In the genomic region with DNA sequence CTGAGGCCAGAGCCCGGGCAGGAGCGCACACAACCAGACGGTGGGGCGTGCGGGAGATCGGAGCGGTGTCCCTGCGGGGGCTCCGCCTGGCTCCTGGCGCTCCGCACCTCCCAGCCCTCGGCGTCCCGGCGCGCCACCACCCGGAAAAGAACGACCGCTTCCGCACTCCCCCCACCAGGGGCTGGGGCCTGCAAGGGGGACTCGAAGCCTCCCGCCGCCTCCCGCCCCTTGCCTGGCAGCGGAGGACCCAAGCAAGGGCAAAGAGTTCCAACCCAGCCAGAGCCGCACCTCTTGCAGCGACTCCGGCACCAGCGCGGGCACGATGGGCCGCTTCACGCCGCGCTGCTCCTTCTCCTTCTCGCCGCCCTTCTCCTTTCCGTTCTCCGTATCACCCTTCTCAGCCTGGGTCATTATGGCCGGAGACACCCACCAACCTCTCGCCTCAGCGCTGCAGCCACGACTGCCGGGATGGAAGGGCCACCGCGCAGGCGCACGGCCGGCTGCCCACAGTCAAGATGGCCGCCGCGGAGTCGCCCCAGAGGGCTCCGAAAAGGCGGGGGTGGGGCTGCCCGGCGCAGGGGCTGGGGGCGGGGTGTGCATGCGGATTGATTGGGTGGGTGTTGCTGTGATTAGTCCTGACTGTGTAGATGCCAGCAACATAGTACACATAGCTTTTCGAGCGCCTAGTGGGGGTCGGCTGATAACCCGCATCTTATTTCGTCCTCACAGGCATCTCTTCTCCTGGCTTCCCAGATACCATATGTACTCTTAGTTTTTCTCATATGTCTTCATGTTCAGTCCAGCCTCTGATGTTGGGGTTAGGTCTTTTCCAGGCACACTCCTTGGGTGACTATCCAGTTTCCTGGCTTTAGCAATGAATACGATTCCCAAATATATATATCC, we compare ENCODE assay signal across 8 cellular contexts. TPM values are rescaled to one million over a fixed set of nuclear protein-coding genes. Genes with fewer than 3 reads are reported as not detected.
DNase-seq lines count a peak whose midpoint lies in the region; ATAC-seq, FAIRE-seq and TF ChIP-seq lines count a peak whose summit lies in the region.

Gene ACTR8 (minus strand): TSS at position 462 of the 903 bp plus-strand sequence. CDS start 51 bp downstream, at position 411.

- CTCF ChIA-PET in A549 (lab: Yijun Ruan, JAX), result interaction anchor here (1.7 kb wide), 1 partner anchor 9 kb away, joined by 6 read pairs; no protein-coding TSS in a partner anchor

- TF ChIP-seq RAD21 in A549 (conservative IDR thresholded peaks at IDR 0.05 in 1 of 2, IDR thresholded peaks at IDR 0.05 in 1 of 2), result no peak

- TF ChIP-seq EP300 in A549 (IDR thresholded peaks at IDR 0.05), result no peak

- peak; percentile 93 to 98 for ATAC-seq in A549
- ATAC-seq in HG03064 (IDR thresholded peaks at IDR 0.05; ENCODE audit: low read depth, unreplicated experiment), result peak; percentile 74

- no peaks in the 10 kb centered on the region for H3K9me3 ChIP-seq in A549

- POLR2A ChIA-PET in A549 (lab: Yijun Ruan, JAX), result interaction anchor here (0.6 kb wide), 1 partner anchor 10 kb away, joined by 3 read pairs; no protein-coding TSS in a partner anchor

- peak; percentile 52 to 76 for DNase-seq in A549 (ENCODE audit: low read depth in 1 of 2, low spot score in 1 of 2)
- DNase-seq in NCI-H226, result peak; percentile 66
- peak; percentile 63 to 72 (median 68) for DNase-seq in activated CD4-positive, CD25-positive, alpha-beta regulatory T cell (lab: John Stamatoyannopoulos, UW)
- peak; percentile 83 for DNase-seq in central memory CD4-positive, alpha-beta T cell
- peak; percentile 73 to 76 for DNase-seq in stimulated activated CD4-positive, alpha-beta T cell treated with anti-CD3 and anti-CD28 coated beads, Interleukin-12 subunit alpha, Interleukin-12 subunit beta, amount 100 ng/mL, for 24 hours (ENCODE audit: low read depth in 2 of 2)

- H3K4me1 ChIP-seq in A549, result peaks cover 10% of the 10 kb centered on the region

- TF ChIP-seq POLR2A in A549 (IDR thresholded peaks at IDR 0.05; ENCODE audit: low read length) (peak; percentile 92), GM18526 (IDR thresholded peaks at IDR 0.05; ENCODE audit: extremely low read depth, insufficient read length) (peak; percentile 95)

- H3K4me3 ChIP-seq in A549, result peak within 1 kb of the TSS; percentile 72

- FAIRE-seq in A549 (lab: Jason Lieb, UNC) (no peak), islet of Langerhans (lab: Jason Lieb, UNC) (peak; percentile 58)

- 10% methylated on average over 13 of the region's 65 CpGs for WGBS in A549 (ENCODE audit: missing lambda C conversion rate)

- peak within 1 kb of the TSS; percentile 91 for H3K27ac ChIP-seq in A549

- TF ChIP-seq CTCF in A549 (IDR thresholded peaks at IDR 0.05), result no peak

- H3K4me2 ChIP-seq in A549, result peak within 1 kb of the TSS; percentile 79

TF ChIP-seq in A549, 52 proteins besides CTCF, POLR2A, EP300 and RAD21:
- no peak for TF ChIP-seq CBX2 (IDR thresholded peaks at IDR 0.05; ENCODE audit: borderline replicate concordance, low read depth)
- TF ChIP-seq PHF8 (IDR thresholded peaks at IDR 0.05; ENCODE audit: borderline replicate concordance, low read depth), result peak; percentile 46; the same call in 1 of the 2 replicates
- no peak for TF ChIP-seq MAZ (IDR thresholded peaks at IDR 0.05; ENCODE audit: borderline replicate concordance, low read depth, low read length)
- TF ChIP-seq, protein P1, sequence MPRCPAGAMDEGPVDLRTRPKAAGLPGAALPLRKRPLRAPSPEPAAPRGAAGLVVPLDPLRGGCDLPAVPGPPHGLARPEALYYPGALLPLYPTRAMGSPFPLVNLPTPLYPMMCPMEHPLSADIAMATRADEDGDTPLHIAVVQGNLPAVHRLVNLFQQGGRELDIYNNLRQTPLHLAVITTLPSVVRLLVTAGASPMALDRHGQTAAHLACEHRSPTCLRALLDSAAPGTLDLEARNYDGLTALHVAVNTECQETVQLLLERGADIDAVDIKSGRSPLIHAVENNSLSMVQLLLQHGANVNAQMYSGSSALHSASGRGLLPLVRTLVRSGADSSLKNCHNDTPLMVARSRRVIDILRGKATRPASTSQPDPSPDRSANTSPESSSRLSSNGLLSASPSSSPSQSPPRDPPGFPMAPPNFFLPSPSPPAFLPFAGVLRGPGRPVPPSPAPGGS (IDR thresholded peaks at IDR 0.05), result 0 out of 3 replicates have a peak, but pooled peaks have one; percentile 60
- no peak for TF ChIP-seq ATOH8 (CRISPR knock-in tag; IDR thresholded peaks at IDR 0.05; ENCODE audit: low read depth)
- TF ChIP-seq FOSB (CRISPR knock-in tag; IDR thresholded peaks at IDR 0.05), result no peak
- TF ChIP-seq, protein P2, sequence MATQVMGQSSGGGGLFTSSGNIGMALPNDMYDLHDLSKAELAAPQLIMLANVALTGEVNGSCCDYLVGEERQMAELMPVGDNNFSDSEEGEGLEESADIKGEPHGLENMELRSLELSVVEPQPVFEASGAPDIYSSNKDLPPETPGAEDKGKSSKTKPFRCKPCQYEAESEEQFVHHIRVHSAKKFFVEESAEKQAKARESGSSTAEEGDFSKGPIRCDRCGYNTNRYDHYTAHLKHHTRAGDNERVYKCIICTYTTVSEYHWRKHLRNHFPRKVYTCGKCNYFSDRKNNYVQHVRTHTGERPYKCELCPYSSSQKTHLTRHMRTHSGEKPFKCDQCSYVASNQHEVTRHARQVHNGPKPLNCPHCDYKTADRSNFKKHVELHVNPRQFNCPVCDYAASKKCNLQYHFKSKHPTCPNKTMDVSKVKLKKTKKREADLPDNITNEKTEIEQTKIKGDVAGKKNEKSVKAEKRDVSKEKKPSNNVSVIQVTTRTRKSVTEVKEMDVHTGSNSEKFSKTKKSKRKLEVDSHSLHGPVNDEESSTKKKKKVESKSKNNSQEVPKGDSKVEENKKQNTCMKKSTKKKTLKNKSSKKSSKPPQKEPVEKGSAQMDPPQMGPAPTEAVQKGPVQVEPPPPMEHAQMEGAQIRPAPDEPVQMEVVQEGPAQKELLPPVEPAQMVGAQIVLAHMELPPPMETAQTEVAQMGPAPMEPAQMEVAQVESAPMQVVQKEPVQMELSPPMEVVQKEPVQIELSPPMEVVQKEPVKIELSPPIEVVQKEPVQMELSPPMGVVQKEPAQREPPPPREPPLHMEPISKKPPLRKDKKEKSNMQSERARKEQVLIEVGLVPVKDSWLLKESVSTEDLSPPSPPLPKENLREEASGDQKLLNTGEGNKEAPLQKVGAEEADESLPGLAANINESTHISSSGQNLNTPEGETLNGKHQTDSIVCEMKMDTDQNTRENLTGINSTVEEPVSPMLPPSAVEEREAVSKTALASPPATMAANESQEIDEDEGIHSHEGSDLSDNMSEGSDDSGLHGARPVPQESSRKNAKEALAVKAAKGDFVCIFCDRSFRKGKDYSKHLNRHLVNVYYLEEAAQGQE (IDR thresholded peaks at IDR 0.05), result no peak
- peak; percentile 42 to 65; a peak in 2 of 5 replicates for TF ChIP-seq JUN (IDR thresholded peaks at IDR 0.05)

RNA-seq across cellular contexts. Expression of gene ACTR8, which starts in this region (rescaled TPM):
- polyA plus RNA-seq in A549 (2011; rRNA removed) (18.0 and 19.4 TPM in 2 replicates), A549 (2017; fragmentation: RNase III; extraction: RNeasy Plus Mini Kit Qiagen cat#74134 plus additional on column Dnase treatment) (12.5 to 14.1 TPM (median 12.8 TPM) in 3 replicates)
- polyA plus RNA-seq in A549 (2012; cell fraction: cytosol; rRNA removed), result 6.7 and 7.6 TPM in 2 replicates
- 5.9 and 9.2 TPM in 2 replicates for polyA plus RNA-seq in A549 (2012; cell fraction: nucleus; rRNA removed)
- 14.2 and 17.1 TPM in 2 replicates for polyA minus RNA-seq in A549 (2011; rRNA and poly(A)+ RNA removed)

Comparison
In these comparisons a context has a peak if more than half of its experiments do, and no peak if none do; other contexts are left out.
1. Peak in every context shown above with its lines: DNase-seq, ATAC-seq, H3K4me3 ChIP-seq and H3K27ac ChIP-seq.